ENCODE assay signal across 1 cellular context in genomic region chr2:187177253-187177652, GRCh38.
TF ChIP-seq lines count a peak whose summit lies in the region.

No MANE protein-coding gene starts in this region.

TF ChIP-seq in IMR-90, 13 proteins besides CTCF, POLR2A, EP300 and RAD21:
- TF ChIP-seq BHLHE40 (IDR thresholded peaks at IDR 0.05; ENCODE audit: low read depth, low read length), result no peak
- no peak for TF ChIP-seq RFX5 (IDR thresholded peaks at IDR 0.05; ENCODE audit: low read depth, low read length)
- TF ChIP-seq NFE2L2 (IDR thresholded peaks at IDR 0.05; ENCODE audit: low read depth, low read length), result no peak
- no peak for TF ChIP-seq MXI1 (IDR thresholded peaks at IDR 0.05; ENCODE audit: borderline replicate concordance, low read depth, low read length)
- TF ChIP-seq CHD1 (IDR thresholded peaks at IDR 0.05; ENCODE audit: low read depth, low read length), result no peak
- TF ChIP-seq SMC3 (IDR thresholded peaks at IDR 0.05; ENCODE audit: low read depth, low read length), result no peak
- no peak for TF ChIP-seq MAFK (IDR thresholded peaks at IDR 0.05; ENCODE audit: low read depth, low read length)
- TF ChIP-seq USF2 (IDR thresholded peaks at IDR 0.05; ENCODE audit: low read depth, low read length), result no peak
- no peak for TF ChIP-seq FOS (IDR thresholded peaks at IDR 0.05; ENCODE audit: low read depth, low read length)
- no peak for TF ChIP-seq MAZ (IDR thresholded peaks at IDR 0.05; ENCODE audit: borderline replicate concordance, low read depth, low read length)
- no peak for TF ChIP-seq ELK1 (IDR thresholded peaks at IDR 0.05; ENCODE audit: borderline replicate concordance, low read depth, low read length)
